8 cellular contexts compared by ENCODE assay signal in genomic region chr15:90531147-90531546, GRCh38. TPM values are rescaled to one million over a fixed set of nuclear protein-coding genes. Genes with fewer than 3 reads are reported as not detected.
A peak's percentile ranks its signal among the peaks of the same experiment; 100 is the strongest.
DNase-seq lines count a peak whose midpoint lies in the region; ATAC-seq and TF ChIP-seq lines count a peak whose summit lies in the region.

No MANE protein-coding gene starts in this region.

- TF ChIP-seq EP300 in sigmoid colon (IDR thresholded peaks at IDR 0.05), result no peak

- ATAC-seq in Panc1, result no peak
- no peak for ATAC-seq in activated CD4-positive, CD25-positive, alpha-beta regulatory T cell treated with anti-CD3 and anti-CD28 coated beads, Interleukin-2, amount 50 U/mL, for 24 hours
- no peak for ATAC-seq in esophagus mucosa

- POLR2A ChIA-PET in Panc1 (lab: Charles Lee), result interaction anchor here (0.6 kb wide), 1 partner anchor 87 kb away, joined by 9 read pairs; no protein-coding TSS in a partner anchor

- 0 out of 2 replicates have a peak overlapping the region, but pooled peaks have one; percentile 9 for H3K27ac ChIP-seq in Panc1 (ENCODE audit: low read length)
- H3K27ac ChIP-seq in sigmoid colon, result peak overlapping the region; percentile 94 to 99 (median 96)

- H3K4me3 ChIP-seq in GM06990 (replicated peaks; ENCODE audit: low read depth, low read length) (peak overlapping the region; percentile 82), Panc1 (ENCODE audit: low read depth in 2 of 2, low read length in 2 of 2) (peak overlapping the region; percentile 64 to 90), fibroblast of mammary gland (ENCODE audit: control insufficient read depth, low read depth, low read length) (peak overlapping the region; percentile 80), sigmoid colon (peak overlapping the region; percentile 73 to 83 (median 78))

- BruUV-seq in Panc1 (replicated peaks; lab: Mats Ljungman, UMichigan), result no TSS peak

- 53 to 56% methylated on average over 4 of the region's 4 CpGs for WGBS in sigmoid colon, 2 donors

- TF ChIP-seq CTCF in GM06990 (IDR thresholded peaks at IDR 0.05; ENCODE audit: insufficient read depth, low read length, poor library complexity, severe bottlenecking), result no peak
- no peak for TF ChIP-seq CTCF in Panc1 (IDR thresholded peaks at IDR 0.05)
- no peak for TF ChIP-seq CTCF in fibroblast of mammary gland (conservative IDR thresholded peaks at IDR 0.05; ENCODE audit: control insufficient read depth, insufficient read depth, low read depth, low read length)
- no peak for TF ChIP-seq CTCF in sigmoid colon (IDR thresholded peaks at IDR 0.05)

- H3K36me3 ChIP-seq in GM06990 (ENCODE audit: control insufficient read depth, insufficient read depth, low read length) (no peaks in the 10 kb centered on the region), Panc1 (ENCODE audit: control insufficient read depth, insufficient read depth, low read length) (no peaks in the 10 kb centered on the region), sigmoid colon (no peaks in the 10 kb centered on the region)

- H3K9me3 ChIP-seq in Panc1 (ENCODE audit: control insufficient read depth, insufficient read depth, low read depth, low read length) (no peaks in the 10 kb centered on the region), sigmoid colon (no peaks in the 10 kb centered on the region)

- in situ Hi-C loops in Panc1 (cut with HindIII; ENCODE audit: low pct_unique_long_range_greater_than_20kb, low sequenced_read_pairs), result no loop called here

- peaks cover 18% of the 10 kb centered on the region for H3K4me1 ChIP-seq in Panc1 (ENCODE audit: control insufficient read depth, insufficient read depth, low read length)
- peaks cover 0 to 54% (median 49%) of the 10 kb centered on the region in 4 donors for H3K4me1 ChIP-seq in sigmoid colon

- CTCF ChIA-PET in Panc1 (lab: Charles Lee), result interaction anchor here (0.6 kb wide), 1 partner anchor 123 kb away, joined by 3 read pairs; no protein-coding TSS in a partner anchor

- intact Hi-C loops in Panc1 (cut with micrococcal nuclease; ENCODE audit: unreplicated experiment), result no loop called here
- intact Hi-C loops in sigmoid colon (cut with DNase I), result loop anchor here (10.0 kb wide), 1 partner anchor 354 kb away; the partner anchor contains the start of gene FES

- TF ChIP-seq POLR2A in sigmoid colon (IDR thresholded peaks at IDR 0.05), result no peak

- H3K27me3 ChIP-seq in GM06990 (replicated peaks; ENCODE audit: control insufficient read depth, insufficient read depth, low read length) (no peaks in the 10 kb centered on the region), Panc1 (ENCODE audit: control insufficient read depth, insufficient read depth, low read length) (no peaks in the 10 kb centered on the region), sigmoid colon (no peaks in the 10 kb centered on the region)

- no peak for DNase-seq in GM06990 (ENCODE audit: extremely low read depth, insufficient read length)
- DNase-seq in Panc1 (ENCODE audit: low read depth, low spot score), result no peak
- no peak for DNase-seq in fibroblast of mammary gland (ENCODE audit: low read depth)
- no peak for DNase-seq in sigmoid colon
- DNase-seq in stimulated activated naive CD4-positive, alpha-beta T cell treated with Interleukin-2 at 50 U/mL for 16 hours (lab: John Stamatoyannopoulos, UW), result no peak
- DNase-seq in NCI-H2029 treated with DMSO at 0.1 percent for 48 hours (lab: John Stamatoyannopoulos, UW), result no peak

RNA-seq across cellular contexts. Expression of gene CRTC3, which starts 1.4 kb away (rescaled TPM):
- total RNA-seq in Panc1 (2021; ENCODE audit: unreplicated experiment) (45.0 TPM), sigmoid colon (10 to 100 TPM; 27.6 to 64.0 (median 35.7) TPM), esophagus mucosa (13.0 TPM)
- polyA plus RNA-seq in Panc1 (2012; ENCODE audit: insufficient read length), result 22.9 TPM
- 10 to 100 TPM in 1 of 3 donors, 1 to 10 TPM in 2; 5.4 to 20.0 (median 6.2) TPM for polyA plus RNA-seq in sigmoid colon
